In genomic region chr9:20683351-20684034, GRCh38 we compare ENCODE assay signal across 8 cellular contexts. TPM values are rescaled to one million over a fixed set of nuclear protein-coding genes. Genes with fewer than 3 reads are reported as not detected.
DNase-seq lines count a peak whose midpoint lies in the region; ATAC-seq and TF ChIP-seq lines count a peak whose summit lies in the region.

No MANE protein-coding gene starts in this region.

- TF ChIP-seq CTCF in A673 (conservative IDR thresholded peaks at IDR 0.05; ENCODE audit: low read depth, low read length) = no peak

- peaks cover 40% of the 10 kb centered on the region for H3K4me1 ChIP-seq in A673 (ENCODE audit: insufficient read depth, low read length, poor library complexity, severe bottlenecking)
- H3K4me1 ChIP-seq in skeletal muscle tissue (ENCODE audit: control insufficient read depth in 3 of 3, insufficient read depth in 3 of 3, low read length in 3 of 3) = peaks cover 6 to 19% (median 15%) of the 10 kb centered on the region in 3 donors

- H3K27ac ChIP-seq in A673 (ENCODE audit: low read depth, low read length, poor library complexity, severe bottlenecking) (peak overlapping the region; percentile 68), skeletal muscle tissue (ENCODE audit: low read depth, low read length) (peak overlapping the region; percentile 52)

- intact Hi-C loops in A673 (cut with micrococcal nuclease; ENCODE audit: unreplicated experiment) = loop anchor here (5.0 kb wide), 1 partner anchor 46 kb away; no protein-coding TSS in a partner anchor

- TSS peak; percentile 76 for BruUV-seq in A673 (replicated peaks; lab: Mats Ljungman, UMichigan)

- POLR2A ChIA-PET in A673 (lab: Charles Lee; ENCODE audit: low non-redundant PET) = interaction anchor here (0.8 kb wide), 1 partner anchor 61 kb away, joined by 3 read pairs; the partner anchor contains the start of gene MLLT3

- peak overlapping the region; percentile 72 to 96 (median 85) for H3K9ac ChIP-seq in skeletal muscle tissue (ENCODE audit: low read depth in 1 of 3, low read length in 3 of 3)

- H3K27me3 ChIP-seq in A673 (replicated peaks; ENCODE audit: insufficient read depth, low read depth, low read length, poor library complexity) = no peaks in the 10 kb centered on the region
- no peaks in the 10 kb centered on the region for H3K27me3 ChIP-seq in skeletal muscle tissue (ENCODE audit: control insufficient read depth in 3 of 3, insufficient read depth in 3 of 3, low read length in 3 of 3)

- no peaks in the 10 kb centered on the region for H3K36me3 ChIP-seq in A673 (ENCODE audit: insufficient read depth, low read length, poor library complexity, severe bottlenecking)
- no peaks in the 10 kb centered on the region for H3K36me3 ChIP-seq in skeletal muscle tissue (ENCODE audit: control insufficient read depth in 3 of 3, insufficient read depth in 3 of 3, low read length in 3 of 3)

- peak; percentile 60 for DNase-seq in A673 (ENCODE audit: low spot score)
- peak; percentile 53 for DNase-seq in astrocyte of the hippocampus (ENCODE audit: low read depth, low spot score)
- DNase-seq in NCI-H1092 treated with DMSO at 0.1 percent for 48 hours (lab: John Stamatoyannopoulos, UW) = no peak

- ATAC-seq in GM18867 (IDR thresholded peaks at IDR 0.05; ENCODE audit: unreplicated experiment) (peak; percentile 17), HG03575 (IDR thresholded peaks at IDR 0.05; ENCODE audit: extremely low read depth, insufficient number of reproducible peaks, low FRiP score, unreplicated experiment) (peak; percentile 10), SK-N-SH treated with all-trans-retinoic acid at 6 μM for 48 hours (peak; percentile 21; the same call in 2 of the 3 replicates)

- H3K9me3 ChIP-seq in A673 (ENCODE audit: low read depth, low read length, poor library complexity, severe bottlenecking) = no peaks in the 10 kb centered on the region
- no peaks in the 10 kb centered on the region for H3K9me3 ChIP-seq in skeletal muscle tissue (ENCODE audit: control insufficient read depth in 3 of 3, low read length in 3 of 3)

- CTCF ChIA-PET in A673 (lab: Charles Lee) = no interaction called here

- H3K4me3 ChIP-seq in A673 (ENCODE audit: low read depth, low read length, poor library complexity, severe bottlenecking) = peak overlapping the region; percentile 82
- peak overlapping the region; percentile 56 for H3K4me3 ChIP-seq in iPS-11a (ENCODE audit: low read depth, low read length)
- H3K4me3 ChIP-seq in skeletal muscle tissue (ENCODE audit: low read length in 3 of 3) = peak overlapping the region; percentile 85 to 92 (median 91)

TF ChIP-seq in SK-N-SH treated with all-trans-retinoic acid at 6 μM for 48 hours, 23 proteins besides CTCF, POLR2A, EP300 and RAD21:
- TF ChIP-seq TSHZ2 (CRISPR knock-in tag; IDR thresholded peaks at IDR 0.05) (no peak), ZNF8 (CRISPR knock-in tag; IDR thresholded peaks at IDR 0.05) (peak; percentile 50; the same call in 1 of the 2 replicates)
- TF ChIP-seq, protein P1, sequence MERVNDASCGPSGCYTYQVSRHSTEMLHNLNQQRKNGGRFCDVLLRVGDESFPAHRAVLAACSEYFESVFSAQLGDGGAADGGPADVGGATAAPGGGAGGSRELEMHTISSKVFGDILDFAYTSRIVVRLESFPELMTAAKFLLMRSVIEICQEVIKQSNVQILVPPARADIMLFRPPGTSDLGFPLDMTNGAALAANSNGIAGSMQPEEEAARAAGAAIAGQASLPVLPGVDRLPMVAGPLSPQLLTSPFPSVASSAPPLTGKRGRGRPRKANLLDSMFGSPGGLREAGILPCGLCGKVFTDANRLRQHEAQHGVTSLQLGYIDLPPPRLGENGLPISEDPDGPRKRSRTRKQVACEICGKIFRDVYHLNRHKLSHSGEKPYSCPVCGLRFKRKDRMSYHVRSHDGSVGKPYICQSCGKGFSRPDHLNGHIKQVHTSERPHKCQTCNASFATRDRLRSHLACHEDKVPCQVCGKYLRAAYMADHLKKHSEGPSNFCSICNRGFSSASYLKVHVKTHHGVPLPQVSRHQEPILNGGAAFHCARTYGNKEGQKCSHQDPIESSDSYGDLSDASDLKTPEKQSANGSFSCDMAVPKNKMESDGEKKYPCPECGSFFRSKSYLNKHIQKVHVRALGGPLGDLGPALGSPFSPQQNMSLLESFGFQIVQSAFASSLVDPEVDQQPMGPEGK (CRISPR knock-in tag; IDR thresholded peaks at IDR 0.05; ENCODE audit: borderline replicate concordance) = peak; percentile 45; the same call in 1 of the 2 replicates

RNA-seq across cellular contexts. Expression of gene FOCAD, which starts 0.6 kb away (rescaled TPM):
- total RNA-seq in A673 (2021) (42.7 and 42.8 TPM in 2 replicates), skeletal muscle tissue (108 TPM)
